8 cellular contexts compared by ENCODE assay signal in genomic region chr13:22061371-22061805, GRCh38.
DNase-seq lines count a peak whose midpoint lies in the region; ATAC-seq lines count a peak whose summit lies in the region.

No MANE protein-coding gene starts in this region.

- peak; percentile 27 for DNase-seq in activated T-cell treated with anti-CD3 and anti-CD28 coated beads for 1 hour (ENCODE audit: low read depth)
- peak; percentile 26 for DNase-seq in occipital lobe (lab: John Stamatoyannopoulos, UW)
- DNase-seq in NCI-H2029 (lab: John Stamatoyannopoulos, UW) = no peak
- DNase-seq in NOMO-1 treated with DMSO at 0.1 percent for 48 hours (lab: John Stamatoyannopoulos, UW; ENCODE audit: unreplicated experiment) = no peak
- DNase-seq in dermis blood vessel endothelial cell = no peak
- DNase-seq in OCI-M1 (lab: John Stamatoyannopoulos, UW) = no peak

- ATAC-seq in GM19438 (IDR thresholded peaks at IDR 0.05; ENCODE audit: low read depth, unreplicated experiment) = peak; percentile 65
- peak; percentile 33 for ATAC-seq in HG03196 (IDR thresholded peaks at IDR 0.05; ENCODE audit: unreplicated experiment)

Comparison
In these comparisons a context has a peak if more than half of its experiments do, and no peak if none do; other contexts are left out.
1. DNase-seq: peak in activated T-cell treated with anti-CD3 and anti-CD28 coated beads for 1 hour (single experiment) and occipital lobe (single experiment); none in NCI-H2029 (single experiment), NOMO-1 treated with DMSO at 0.1 percent for 48 hours (single experiment), dermis blood vessel endothelial cell (single experiment) and OCI-M1 (single experiment).